Comparison of ENCODE assay signal across 11 cellular contexts in genomic region chr7:141013345-141013715, GRCh38. TPM values are rescaled to one million over a fixed set of nuclear protein-coding genes. Genes with fewer than 3 reads are reported as not detected.
DNase-seq lines count a peak whose midpoint lies in the region; ATAC-seq, FAIRE-seq and TF ChIP-seq lines count a peak whose summit lies in the region.
"Had no signal": no experiment of that assay in that cellular context is flagged by ENCODE, and none has a peak within 500 bp of the region (broad histone marks: within the 10 kb centered on the region; RNA-seq: fewer than 3 reads in every experiment).

No MANE protein-coding gene starts in this region.

- H3K4me1 Mint-ChIP-seq in activated T-cell treated with anti-CD3 and anti-CD28 coated beads, Interleukin-2, amount 50 U/mL, for 24 hours (ENCODE audit: low read depth) = peaks cover 40% of the 10 kb centered on the region

- peak overlapping the region; percentile 79 for H3K4me3 ChIP-seq in PC-3 (ENCODE audit: low read length)
- no peak overlapping the region for H3K4me3 ChIP-seq in endothelial cell of umbilical vein (replicated peaks in 1 of 3; ENCODE audit: insufficient read depth in 1 of 3, low read depth in 1 of 3, low read length in 3 of 3)
- peak overlapping the region in 2 of 3 donors; percentile 95 for H3K4me3 ChIP-seq in skeletal muscle tissue (ENCODE audit: low read length in 3 of 3)
- no peak overlapping the region for H3K4me3 ChIP-seq in left lung

- H4K20me1 ChIP-seq in PC-3 (ENCODE audit: low read length) = no peaks in the 10 kb centered on the region
- no peaks in the 10 kb centered on the region for H4K20me1 ChIP-seq in endothelial cell of umbilical vein (replicated peaks; ENCODE audit: control insufficient read depth, extremely low read depth, insufficient read depth, low read length)

- peaks cover 5% of the 10 kb centered on the region for H3K27me3 Mint-ChIP-seq in activated T-cell treated with anti-CD3 and anti-CD28 coated beads, Interleukin-2, amount 50 U/mL, for 24 hours

- H3K27me3 ChIP-seq in PC-3 (ENCODE audit: low read length) = peaks cover 9% of the 10 kb centered on the region; the same call in 1 of the 2 replicates
- peaks cover 2% of the 10 kb centered on the region in 2 experiments for H3K27me3 ChIP-seq in endothelial cell of umbilical vein (ENCODE audit: control insufficient read depth in 2 of 2, insufficient read depth in 2 of 2, low read length in 2 of 2)
- no peaks in the 10 kb centered on the region for H3K27me3 ChIP-seq in skeletal muscle tissue (ENCODE audit: control insufficient read depth in 3 of 3, insufficient read depth in 3 of 3, low read length in 3 of 3)
- H3K27me3 ChIP-seq in left lung = peaks cover 0 to 24% of the 10 kb centered on the region in 2 donors
- H3K27me3 ChIP-seq: sigmoid colon had no signal

- peak overlapping the region; percentile 100 for H3K27ac Mint-ChIP-seq in activated T-cell treated with anti-CD3 and anti-CD28 coated beads, Interleukin-2, amount 50 U/mL, for 24 hours

- H3K4me3 Mint-ChIP-seq in activated T-cell treated with anti-CD3 and anti-CD28 coated beads, Interleukin-2, amount 50 U/mL, for 24 hours = peak overlapping the region; percentile 100

- intact Hi-C loops in PC-3 (cut with micrococcal nuclease) (loop anchor here (2.0 to 5.0 kb wide), 2 partner anchors 101 to 339 kb away; no protein-coding TSS in a partner anchor), endothelial cell of umbilical vein (cut with micrococcal nuclease) (loop anchor here (2.0 to 10.0 kb wide), 3 partner anchors 361 to 839 kb away; no protein-coding TSS in a partner anchor), left lung (cut with DNase I) (no loop called here)

- H3K4me2 ChIP-seq in PC-3 (ENCODE audit: low read length) = peak overlapping the region; percentile 93
- H3K4me2 ChIP-seq in endothelial cell of umbilical vein (ENCODE audit: insufficient read depth, low read length) = peak overlapping the region; percentile 99

- H3K79me2 ChIP-seq in PC-3 (ENCODE audit: low read length) = peaks cover 28% of the 10 kb centered on the region
- no peaks in the 10 kb centered on the region for H3K79me2 ChIP-seq in endothelial cell of umbilical vein (ENCODE audit: control insufficient read depth, insufficient read depth, low read length)

- peak; percentile 48 for FAIRE-seq in endothelial cell of umbilical vein (lab: Jason Lieb, UNC)
- FAIRE-seq: GM18507 had no signal

- H3F3A ChIP-seq in PC-3 (ENCODE audit: low read length, unreplicated experiment) = peaks cover 7% of the 10 kb centered on the region

- POLR2A ChIA-PET in PC-3 (lab: Charles Lee; ENCODE audit: unreplicated experiment) (no interaction called here), endothelial cell of umbilical vein (lab: Charles Lee) (no interaction called here)

- H3K9ac ChIP-seq in PC-3 (ENCODE audit: low read length) = peak overlapping the region; percentile 76
- peak overlapping the region; percentile 96 for H3K9ac ChIP-seq in endothelial cell of umbilical vein (replicated peaks; ENCODE audit: extremely low read depth, insufficient read depth, low read length)
- peak overlapping the region in 1 of 3 donors; percentile 81 for H3K9ac ChIP-seq in skeletal muscle tissue (ENCODE audit: low read depth in 1 of 3, low read length in 3 of 3)

- DNase-seq in activated T-cell treated with anti-CD3 and anti-CD28 coated beads, Interleukin-2, amount 50 U/mL, for 24 hours = no peak
- DNase-seq in activated T-cell treated with anti-CD3 and anti-CD28 coated beads, Interleukin-2, amount 50 U/mL, for 1 hour = no peak
- DNase-seq in PC-3 = no peak
- no peak for DNase-seq in endothelial cell of umbilical vein (ENCODE audit: low read depth, low spot score)
- DNase-seq in Kasumi-1 (lab: John Stamatoyannopoulos, UW) = no peak
- DNase-seq in left lung = no peak
- DNase-seq: NCI-H187, sigmoid colon had no signal

- H3K9me3 Mint-ChIP-seq in activated T-cell treated with anti-CD3 and anti-CD28 coated beads, Interleukin-2, amount 50 U/mL, for 24 hours = no peaks in the 10 kb centered on the region

- H3K9me2 ChIP-seq in PC-3 (replicated peaks; ENCODE audit: low read length) = no peaks in the 10 kb centered on the region

- no TSS peak for BruUV-seq in PC-3 (replicated peaks; lab: Mats Ljungman, UMichigan)
- BruUV-seq in endothelial cell of umbilical vein (replicated peaks; lab: Mats Ljungman, UMichigan) = no TSS peak

- TF ChIP-seq CTCF in PC-3 (conservative IDR thresholded peaks at IDR 0.05; ENCODE audit: low read depth, low read length) = no peak
- TF ChIP-seq CTCF in endothelial cell of umbilical vein (IDR thresholded peaks at IDR 0.05; ENCODE audit: extremely low read depth in 1 of 2, insufficient read depth in 1 of 2, low read depth in 1 of 2, low read length in 2 of 2) = no peak
- TF ChIP-seq CTCF in left lung (IDR thresholded peaks at IDR 0.05) = no peak

- no peak for TF ChIP-seq POLR2A in endothelial cell of umbilical vein (IDR thresholded peaks at IDR 0.05; ENCODE audit: low read depth, low read length)

- H3K36me3 ChIP-seq in PC-3 (ENCODE audit: low read depth, low read length) = no peaks in the 10 kb centered on the region; the same call in 1 of the 2 replicates
- H3K36me3 ChIP-seq in endothelial cell of umbilical vein (ENCODE audit: control insufficient read depth in 2 of 2, extremely low read depth in 1 of 2, insufficient read depth in 2 of 2, low read length in 2 of 2) = peaks cover 0 to 2% of the 10 kb centered on the region in 2 experiments
- H3K36me3 ChIP-seq in skeletal muscle tissue (ENCODE audit: control insufficient read depth in 3 of 3, insufficient read depth in 3 of 3, low read length in 3 of 3) = peaks cover 0 to 9% (median 2%) of the 10 kb centered on the region in 3 donors
- peaks cover 0 to 18% of the 10 kb centered on the region in 2 donors for H3K36me3 ChIP-seq in left lung

- no peak for ATAC-seq in PC-3
- ATAC-seq in GM18502 (IDR thresholded peaks at IDR 0.05; ENCODE audit: poor library complexity, unreplicated experiment) = no peak
- no peak for ATAC-seq in left lung

- H3K4me1 ChIP-seq in PC-3 (ENCODE audit: insufficient read depth, low read length) (peaks cover 16% of the 10 kb centered on the region), endothelial cell of umbilical vein (ENCODE audit: control insufficient read depth, extremely low read depth, insufficient read depth, low read length) (peaks cover 6% of the 10 kb centered on the region), skeletal muscle tissue (ENCODE audit: control insufficient read depth in 3 of 3, insufficient read depth in 3 of 3, low read length in 3 of 3) (peaks cover 11 to 22% (median 13%) of the 10 kb centered on the region in 3 donors), left lung (peaks cover 0 to 17% of the 10 kb centered on the region in 2 donors)

- CTCF ChIA-PET in PC-3 (lab: Charles Lee) (interaction anchor here (0.6 to 1.2 kb wide), 3 partner anchors 39 to 352 kb away, joined by 3 to 6 read pairs (median 3); no protein-coding TSS in a partner anchor), endothelial cell of umbilical vein (lab: Charles Lee) (interaction anchor here (0.9 to 4.4 kb wide), 10 partner anchors 106 to 636 kb away, joined by 3 to 81 read pairs (median 10); no protein-coding TSS in a partner anchor)

- no peaks in the 10 kb centered on the region for H3K9me1 ChIP-seq in endothelial cell of umbilical vein (replicated peaks; ENCODE audit: control insufficient read depth, extremely low read depth, insufficient read depth, low read length)

- H3K9me3 ChIP-seq in PC-3 (ENCODE audit: low read length) = no peaks in the 10 kb centered on the region
- no peaks in the 10 kb centered on the region for H3K9me3 ChIP-seq in endothelial cell of umbilical vein (replicated peaks; ENCODE audit: control insufficient read depth, insufficient read depth, low read length)
- peaks cover 0 to 3% (median 0%) of the 10 kb centered on the region in 3 donors for H3K9me3 ChIP-seq in skeletal muscle tissue (ENCODE audit: control insufficient read depth in 3 of 3, low read length in 3 of 3)
- H3K9me3 ChIP-seq in left lung = peaks cover 0 to 5% of the 10 kb centered on the region in 2 donors
- H3K9me3 ChIP-seq: sigmoid colon had no signal

- dilution Hi-C loops in endothelial cell of umbilical vein (cut with MboI; ENCODE audit: extremely low pct_ligation_motif_present, low sequenced_read_pairs) = no loop called here

- H2AFZ ChIP-seq in PC-3 (ENCODE audit: low read length) (no peak overlapping the region), endothelial cell of umbilical vein (ENCODE audit: low read depth, low read length) (no peak overlapping the region)

- H3K36me3 Mint-ChIP-seq in activated T-cell treated with anti-CD3 and anti-CD28 coated beads, Interleukin-2, amount 50 U/mL, for 24 hours (ENCODE audit: low read depth) = peaks cover 50% of the 10 kb centered on the region

- H3K27ac ChIP-seq in PC-3 (ENCODE audit: low read length) = 0 out of 2 replicates have a peak overlapping the region, but pooled peaks have one; percentile 6
- no peak overlapping the region for H3K27ac ChIP-seq in endothelial cell of umbilical vein (ENCODE audit: insufficient read depth, low read depth, low read length)
- H3K27ac ChIP-seq in skeletal muscle tissue (ENCODE audit: low read depth, low read length) = no peak overlapping the region
- no peak overlapping the region for H3K27ac ChIP-seq in left lung

TF ChIP-seq in endothelial cell of umbilical vein, 7 proteins besides CTCF, POLR2A, EP300 and RAD21 (continues in another document):
- TF ChIP-seq MAX (IDR thresholded peaks at IDR 0.05; ENCODE audit: insufficient read depth, insufficient read length) = no peak
- no peak for TF ChIP-seq GATA2 (IDR thresholded peaks at IDR 0.05; ENCODE audit: insufficient read depth, insufficient read length, low read depth, low read length)
- no peak for TF ChIP-seq MYC (IDR thresholded peaks at IDR 0.05; ENCODE audit: low read depth, low read length)
- no peak for TF ChIP-seq POLR2AphosphoS5 (IDR thresholded peaks at IDR 0.05; ENCODE audit: insufficient read depth, low read depth, low read length)
- TF ChIP-seq JUN (IDR thresholded peaks at IDR 0.05; ENCODE audit: borderline replicate concordance, insufficient read depth, insufficient read length, low read depth) = no peak
- no peak for TF ChIP-seq EZH2 (IDR thresholded peaks at IDR 0.05; ENCODE audit: borderline replicate concordance, low read depth, low read length, severe bottlenecking)

RNA-seq across cellular contexts. Expression of gene MRPS33, which starts 1.4 kb away (rescaled TPM):
- total RNA-seq in PC-3 (2014; rRNA removed) (38.5 and 57.1 TPM in 2 replicates), endothelial cell of umbilical vein (34.1 and 37.4 TPM in 2 replicates), skeletal muscle tissue (31.8 TPM), left lung (10 to 100 TPM; 37.7 to 48.0 TPM)
- polyA plus RNA-seq in endothelial cell of umbilical vein = 10.9 and 13.5 TPM in 2 replicates
- polyA plus RNA-seq in endothelial cell of umbilical vein (2011; cell fraction: cytosol; rRNA removed) = 24.9 and 25.2 TPM in 2 replicates
- 7.8 and 9.8 TPM in 2 replicates for polyA plus RNA-seq in endothelial cell of umbilical vein (2011; cell fraction: nucleus; rRNA removed)
- polyA plus RNA-seq in endothelial cell of umbilical vein (2012) = 56.7 and 64.9 TPM in 2 replicates
- polyA minus RNA-seq in endothelial cell of umbilical vein = 10.7 and 11.4 TPM in 2 replicates
- polyA minus RNA-seq in endothelial cell of umbilical vein (2011; cell fraction: cytosol; rRNA and poly(A)+ RNA removed) = 9.6 TPM
- polyA minus RNA-seq in endothelial cell of umbilical vein (2011; cell fraction: nucleus; rRNA and poly(A)+ RNA removed) = 3.4 and 5.0 TPM in 2 replicates

Comparison
In these comparisons a context has a peak if more than half of its experiments do, and no peak if none do; other contexts are left out.
1. H3K4me3 ChIP-seq: peak in PC-3 (single experiment) and skeletal muscle tissue (2 of 3); none in endothelial cell of umbilical vein (0 of 3) and left lung (0 of 2).
2. intact Hi-C loops: an anchor here in PC-3 (2.0 to 5.0 kb wide) and endothelial cell of umbilical vein (2.0 to 10.0 kb wide); none called in left lung.